In the genomic region with DNA sequence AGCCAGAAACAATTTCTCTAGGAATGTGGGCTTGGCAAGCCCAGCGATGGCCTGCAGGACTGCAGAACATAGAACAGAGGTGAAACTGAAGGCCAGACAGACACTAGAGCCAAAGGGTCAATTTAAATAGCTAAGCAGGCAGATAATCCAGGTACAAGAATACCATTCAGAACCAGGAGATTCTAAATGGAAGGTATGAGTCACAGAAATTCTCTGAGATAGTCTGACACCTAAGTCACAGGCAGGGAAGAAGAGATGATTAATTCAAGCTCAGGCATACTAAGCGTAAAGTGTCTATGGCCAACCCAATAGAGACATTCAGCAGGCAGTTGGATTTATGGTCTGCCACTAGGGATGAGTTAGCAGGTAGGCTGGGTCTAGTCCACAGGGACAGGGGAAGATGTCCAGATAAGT, we compare ENCODE assay signal across 19 cellular contexts.
DNase-seq lines count a peak whose midpoint lies in the region; TF ChIP-seq lines count a peak whose summit lies in the region.
"Had no signal": no experiment of that assay in that cellular context is flagged by ENCODE, and none has a peak within 500 bp of the region (broad histone marks: within the 10 kb centered on the region; RNA-seq: fewer than 3 reads in every experiment).

No MANE protein-coding gene starts in this region.

- no peaks in the 10 kb centered on the region for H3K27me3 Mint-ChIP-seq in neural progenitor cell (ENCODE audit: insufficient read depth, low read depth)
- peaks cover 4% of the 10 kb centered on the region for H3K27me3 Mint-ChIP-seq in activated naive CD4-positive, alpha-beta T cell treated with anti-CD3 and anti-CD28 coated beads for 36 hours (ENCODE audit: low read depth)
- no peaks in the 10 kb centered on the region for H3K27me3 Mint-ChIP-seq in endodermal cell (ENCODE audit: insufficient read depth)

- H3K36me3 ChIP-seq in neural progenitor cell (no peaks in the 10 kb centered on the region), endodermal cell (ENCODE audit: control insufficient read depth, insufficient read depth, low read length) (no peaks in the 10 kb centered on the region)
- H3K36me3 ChIP-seq: adrenal gland, thoracic aorta had no signal

- WGBS in endodermal cell (ENCODE audit: insufficient coverage in 1 of 2, insufficient read length in 1 of 2), 2 experiments: 49 to 100% methylated on average over 1 to 2 of the region's 2 CpGs

- H3K4me1 Mint-ChIP-seq in neural progenitor cell (peaks cover 3% of the 10 kb centered on the region), endodermal cell (no peaks in the 10 kb centered on the region)
- H3K4me1 Mint-ChIP-seq in activated naive CD4-positive, alpha-beta T cell treated with anti-CD3 and anti-CD28 coated beads for 36 hours (ENCODE audit: low read depth): no peaks in the 10 kb centered on the region
- H3K4me1 Mint-ChIP-seq: activated CD4-positive, alpha-beta T cell treated with anti-CD3 and anti-CD28 coated beads, Interleukin-2, amount 10 ng/mL, durations not matched to agents 24 days and 14 days; central memory CD8-positive, alpha-beta T cell had no signal

- H3F3A ChIP-seq in neural progenitor cell (ENCODE audit: low read depth): peaks cover 6% of the 10 kb centered on the region

- H3K4me2 ChIP-seq in neural progenitor cell: peak overlapping the region; percentile 15

- TF ChIP-seq CTCF in RWPE1 (conservative IDR thresholded peaks at IDR 0.05; ENCODE audit: low read depth) (no peak), epithelial cell of proximal tubule (conservative IDR thresholded peaks at IDR 0.05; ENCODE audit: low read depth, low read length) (no peak), neural progenitor cell (IDR thresholded peaks at IDR 0.05) (no peak), endodermal cell (conservative IDR thresholded peaks at IDR 0.05) (no peak)

- H2AFZ ChIP-seq in neural progenitor cell (replicated peaks): no peak overlapping the region

- DNase-seq in EH (ENCODE audit: low read depth): peak; percentile 4
- DNase-seq in RWPE1 (ENCODE audit: low spot score): peak; percentile 17
- peak; percentile 72 for DNase-seq in epithelial cell of proximal tubule (ENCODE audit: low read depth)
- DNase-seq in neural progenitor cell (ENCODE audit: low spot score): no peak
- DNase-seq in activated naive CD4-positive, alpha-beta T cell treated with anti-CD3 and anti-CD28 coated beads for 36 hours: no peak
- DNase-seq in NCI-H2227 treated with DMSO at 0.1 percent for 48 hours (lab: John Stamatoyannopoulos, UW): no peak
- DNase-seq in NCI-H2107 (lab: John Stamatoyannopoulos, UW): no peak
- no peak for DNase-seq in endodermal cell
- DNase-seq: ACHN; activated CD4-positive, alpha-beta T cell treated with anti-CD3 and anti-CD28 coated beads, Interleukin-2, amount 10 ng/mL, durations not matched to agents 24 days and 14 days; activated effector memory CD4-positive, alpha-beta T cell treated with Interleukin-2 at 50 U/mL for 16 hours; adrenal gland; DMS79 treated with DMSO at 0.1 percent for 48 hours; effector CD8-positive, alpha-beta T cell; H7; hypothalamus; NCI-H2171 treated with DMSO at 0.1 percent for 48 hours had no signal

- intact Hi-C loops in activated naive CD4-positive, alpha-beta T cell treated with anti-CD3 and anti-CD28 coated beads for 36 hours (cut with micrococcal nuclease): no loop called here

- H3K36me3 Mint-ChIP-seq in neural progenitor cell: no peaks in the 10 kb centered on the region
- H3K36me3 Mint-ChIP-seq in activated naive CD4-positive, alpha-beta T cell treated with anti-CD3 and anti-CD28 coated beads for 36 hours (ENCODE audit: low read depth): no peaks in the 10 kb centered on the region
- no peaks in the 10 kb centered on the region for H3K36me3 Mint-ChIP-seq in endodermal cell (ENCODE audit: low read depth)

- H3K27me3 ChIP-seq in neural progenitor cell (no peaks in the 10 kb centered on the region), endodermal cell (ENCODE audit: control insufficient read depth, insufficient read depth, low read length, poor library complexity, severe bottlenecking) (no peaks in the 10 kb centered on the region)
- H3K27me3 ChIP-seq: adrenal gland had no signal

- H3K27ac ChIP-seq in RWPE1 (no peak overlapping the region), neural progenitor cell (no peak overlapping the region), endodermal cell (ENCODE audit: low read depth, low read length) (no peak overlapping the region)
- H3K27ac ChIP-seq: adrenal gland, thoracic aorta had no signal

- POLR2A ChIA-PET in RWPE1 (lab: Yijun Ruan, JAX; ENCODE audit: low non-redundant PET): no interaction called here

- H3K79me2 ChIP-seq in neural progenitor cell (ENCODE audit: low read depth): no peaks in the 10 kb centered on the region

- CTCF ChIA-PET in RWPE1 (lab: Yijun Ruan, JAX): interaction anchor here (0.6 kb wide), 1 partner anchor 86 kb away, joined by 3 read pairs; no protein-coding TSS in a partner anchor
- CTCF ChIA-PET in activated naive CD4-positive, alpha-beta T cell treated with anti-CD3 and anti-CD28 coated beads for 36 hours (lab: Charles Lee): no interaction called here

- H3K4me1 ChIP-seq in neural progenitor cell: peaks cover 18% of the 10 kb centered on the region
- H3K4me1 ChIP-seq in endodermal cell (ENCODE audit: control insufficient read depth, insufficient read depth, low read length): no peaks in the 10 kb centered on the region
- H3K4me1 ChIP-seq: adrenal gland had no signal

- no peak overlapping the region for H3K27ac Mint-ChIP-seq in neural progenitor cell
- H3K27ac Mint-ChIP-seq in activated naive CD4-positive, alpha-beta T cell treated with anti-CD3 and anti-CD28 coated beads for 36 hours: no peak overlapping the region
- H3K27ac Mint-ChIP-seq in endodermal cell: no peak overlapping the region
- H3K27ac Mint-ChIP-seq: activated CD4-positive, alpha-beta T cell treated with anti-CD3 and anti-CD28 coated beads, Interleukin-2, amount 10 ng/mL, durations not matched to agents 24 days and 14 days had no signal

- H3K9me3 ChIP-seq in neural progenitor cell (ENCODE audit: low read depth) (no peaks in the 10 kb centered on the region), endodermal cell (ENCODE audit: control insufficient read depth, low read length) (no peaks in the 10 kb centered on the region)
- H3K9me3 ChIP-seq: adrenal gland, thoracic aorta had no signal

- no peak overlapping the region for H3K9ac ChIP-seq in neural progenitor cell
- no peak overlapping the region for H3K9ac ChIP-seq in endodermal cell (ENCODE audit: extremely low read depth, low read length, poor library complexity, severe bottlenecking)

- H3K4me3 Mint-ChIP-seq in neural progenitor cell (no peak overlapping the region), endodermal cell (no peak overlapping the region)
- no peak overlapping the region for H3K4me3 Mint-ChIP-seq in activated naive CD4-positive, alpha-beta T cell treated with anti-CD3 and anti-CD28 coated beads for 36 hours
- H3K4me3 Mint-ChIP-seq: activated CD4-positive, alpha-beta T cell treated with anti-CD3 and anti-CD28 coated beads, Interleukin-2, amount 10 ng/mL, durations not matched to agents 24 days and 14 days; central memory CD8-positive, alpha-beta T cell had no signal

- H4K20me1 ChIP-seq in neural progenitor cell (ENCODE audit: low read depth): no peaks in the 10 kb centered on the region

- no peaks in the 10 kb centered on the region for H3K9me3 Mint-ChIP-seq in neural progenitor cell
- no peaks in the 10 kb centered on the region for H3K9me3 Mint-ChIP-seq in activated naive CD4-positive, alpha-beta T cell treated with anti-CD3 and anti-CD28 coated beads for 36 hours
- H3K9me3 Mint-ChIP-seq in endodermal cell: no peaks in the 10 kb centered on the region
- H3K9me3 Mint-ChIP-seq: activated CD4-positive, alpha-beta T cell treated with anti-CD3 and anti-CD28 coated beads, Interleukin-2, amount 10 ng/mL, durations not matched to agents 24 days and 14 days; central memory CD8-positive, alpha-beta T cell had no signal

- no peak overlapping the region for H3K4me3 ChIP-seq in epithelial cell of proximal tubule (ENCODE audit: low read depth, low read length)
- H3K4me3 ChIP-seq in neural progenitor cell: no peak overlapping the region
- no peak overlapping the region for H3K4me3 ChIP-seq in endodermal cell (ENCODE audit: low read length)
- H3K4me3 ChIP-seq: adrenal gland, thoracic aorta had no signal

Comparison
In these comparisons a context has a peak if more than half of its experiments do, and no peak if none do; other contexts are left out.
1. DNase-seq: peak in EH (single experiment), RWPE1 (single experiment) and epithelial cell of proximal tubule (single experiment); none in neural progenitor cell (single experiment), activated naive CD4-positive, alpha-beta T cell treated with anti-CD3 and anti-CD28 coated beads for 36 hours (single experiment), NCI-H2227 treated with DMSO at 0.1 percent for 48 hours (single experiment), NCI-H2107 (single experiment) and endodermal cell (single experiment).